ENCODE assay signal across 17 cellular contexts in genomic region chr22:38731703-38732161, GRCh38. TPM values are rescaled to one million over a fixed set of nuclear protein-coding genes. Genes with fewer than 3 reads are reported as not detected.
A peak's percentile ranks its signal among the peaks of the same experiment; 100 is the strongest.
DNase-seq lines count a peak whose midpoint lies in the region; ATAC-seq, FAIRE-seq and TF ChIP-seq lines count a peak whose summit lies in the region.
"Had no signal": no experiment of that assay in that cellular context is flagged by ENCODE, and none has a peak within 500 bp of the region (broad histone marks: within the 10 kb centered on the region; RNA-seq: fewer than 3 reads in every experiment).

No MANE protein-coding gene starts in this region.

- no peak overlapping the region for H3K4me3 Mint-ChIP-seq in activated CD4-positive, alpha-beta T cell treated with anti-CD3 and anti-CD28 coated beads, Interleukin-2, amount 10 ng/mL, durations not matched to agents 24 days and 14 days
- H3K4me3 Mint-ChIP-seq in activated CD4-positive, alpha-beta memory T cell treated with anti-CD3 and anti-CD28 coated beads for 36 hours = no peak overlapping the region
- no peak overlapping the region for H3K4me3 Mint-ChIP-seq in GM23338

- H4K20me1 ChIP-seq in HepG2 (ENCODE audit: insufficient read depth, low read length) (peaks cover 11% of the 10 kb centered on the region; the same call in 1 of the 2 replicates), GM23338 (replicated peaks; ENCODE audit: insufficient read depth) (peaks cover 11% of the 10 kb centered on the region)

- WGBS in HepG2 (ENCODE audit: low lambda C conversion rate) = 100% methylated on average over 6 of the region's 6 CpGs
- WGBS in stomach, 5 donors = 73 to 79% (median 77%) methylated on average over 5 to 6 of the region's 6 CpGs

- CTCF ChIA-PET in activated CD4-positive, alpha-beta memory T cell treated with anti-CD3 and anti-CD28 coated beads for 36 hours (lab: Charles Lee) = interaction anchor here (1.2 to 4.5 kb wide), 6 partner anchors 8 to 112 kb away, joined by 4 to 33 read pairs (median 10); partner anchors contain the start of gene NPTXR
- CTCF ChIA-PET in HepG2 (lab: Yijun Ruan, JAX; ENCODE audit: low intra/inter-chr PET ratio, low total read pairs) = no interaction called here

- FAIRE-seq in HepG2 (lab: Jason Lieb, UNC) = no peak
- FAIRE-seq: A549, H1 had no signal

- H3K9me3 ChIP-seq in HepG2 (ENCODE audit: low read length) = no peaks in the 10 kb centered on the region
- H3K9me3 ChIP-seq in stomach = no peaks in the 10 kb centered on the region
- H3K9me3 ChIP-seq in BE2C = no peaks in the 10 kb centered on the region
- H3K9me3 ChIP-seq: A549, MG63, upper lobe of left lung had no signal

- H3K79me2 ChIP-seq in HepG2 (ENCODE audit: insufficient read depth, low read length) (no peaks in the 10 kb centered on the region), GM23338 (replicated peaks; ENCODE audit: insufficient read depth) (no peaks in the 10 kb centered on the region)

- BruUV-seq in HepG2 (replicated peaks; lab: Mats Ljungman, UMichigan) = no TSS peak

- no peak overlapping the region for H3K9ac ChIP-seq in HepG2 (ENCODE audit: insufficient read depth, low read depth, low read length)

- peaks cover 65% of the 10 kb centered on the region for H3K36me3 Mint-ChIP-seq in activated CD4-positive, alpha-beta T cell treated with anti-CD3 and anti-CD28 coated beads, Interleukin-2, amount 10 ng/mL, durations not matched to agents 24 days and 14 days (ENCODE audit: low read depth)
- peaks cover 53% of the 10 kb centered on the region for H3K36me3 Mint-ChIP-seq in activated CD4-positive, alpha-beta memory T cell treated with anti-CD3 and anti-CD28 coated beads for 36 hours
- H3K36me3 Mint-ChIP-seq in GM23338 (ENCODE audit: low read depth) = peaks cover 63% of the 10 kb centered on the region

- no peak for TF ChIP-seq RAD21 in HepG2 (CRISPR knock-in tag; IDR thresholded peaks at IDR 0.05)

- no peaks in the 10 kb centered on the region for H3K9me2 ChIP-seq in GM23338 (ENCODE audit: insufficient read depth)

- H3K27ac ChIP-seq in HepG2 (ENCODE audit: extremely low read length, insufficient read depth, low read length) (no peak overlapping the region), stomach (peak overlapping the region; percentile 48 to 83 (median 71)), GM23338 (ENCODE audit: low read depth) (no peak overlapping the region)
- H3K27ac ChIP-seq: A549, PC-9 had no signal

- H3K4me1 Mint-ChIP-seq in activated CD4-positive, alpha-beta T cell treated with anti-CD3 and anti-CD28 coated beads, Interleukin-2, amount 10 ng/mL, durations not matched to agents 24 days and 14 days = peaks cover 23% of the 10 kb centered on the region
- H3K4me1 Mint-ChIP-seq in activated CD4-positive, alpha-beta memory T cell treated with anti-CD3 and anti-CD28 coated beads for 36 hours (ENCODE audit: low read depth) = peaks cover 27% of the 10 kb centered on the region
- peaks cover 6% of the 10 kb centered on the region; the same call in 2 of the 3 replicates for H3K4me1 Mint-ChIP-seq in GM23338

- POLR2A ChIA-PET in activated CD4-positive, alpha-beta memory T cell treated with anti-CD3 and anti-CD28 coated beads for 36 hours (lab: Charles Lee) = interaction anchor here (0.8 kb wide), 1 partner anchor 20 kb away, joined by 3 read pairs; no protein-coding TSS in a partner anchor
- POLR2A ChIA-PET in HepG2 (lab: Yijun Ruan, JAX) = interaction anchor here (1.2 to 3.4 kb wide), 3 partner anchors 15 to 34 kb away, joined by 4 to 22 read pairs (median 8); partner anchors contain the start of gene GTPBP1

- in situ Hi-C loops in HepG2 (cut with HindIII; ENCODE audit: extremely low pct_ligation_motif_present, low pct_unique_long_range_greater_than_20kb) = no loop called here

- H3K36me3 ChIP-seq in HepG2 (replicated peaks in 1 of 2; ENCODE audit: control insufficient read depth in 1 of 2, insufficient read depth in 2 of 2, low read length in 2 of 2) (peaks cover 24 to 52% of the 10 kb centered on the region in 2 experiments), stomach (peaks cover 67 to 95% (median 84%) of the 10 kb centered on the region in 4 donors), BE2C (peaks cover 79% of the 10 kb centered on the region), GM23338 (ENCODE audit: insufficient read depth) (peaks cover 14% of the 10 kb centered on the region; the same call in 1 of the 2 replicates)

- H3K4me2 ChIP-seq in HepG2 (ENCODE audit: low read depth, low read length) (no peak overlapping the region), GM23338 (no peak overlapping the region)
- H3K4me2 ChIP-seq: A549, PC-9 had no signal

- peak overlapping the region; percentile 48 for H3K27ac Mint-ChIP-seq in activated CD4-positive, alpha-beta T cell treated with anti-CD3 and anti-CD28 coated beads, Interleukin-2, amount 10 ng/mL, durations not matched to agents 24 days and 14 days
- H3K27ac Mint-ChIP-seq in activated CD4-positive, alpha-beta memory T cell treated with anti-CD3 and anti-CD28 coated beads for 36 hours = peak overlapping the region; percentile 49
- H3K27ac Mint-ChIP-seq in GM23338 = no peak overlapping the region

- H3F3A ChIP-seq in GM23338 (replicated peaks; ENCODE audit: low read depth) = 0 out of 2 replicates have a peak, but pooled peaks cover 4% of the 10 kb centered on the region

- intact Hi-C loops in activated CD4-positive, alpha-beta T cell treated with anti-CD3 and anti-CD28 coated beads, Interleukin-2, amount 10 ng/mL, durations not matched to agents 24 days and 14 days (cut with micrococcal nuclease) = no loop called here
- intact Hi-C loops in activated CD4-positive, alpha-beta memory T cell treated with anti-CD3 and anti-CD28 coated beads for 36 hours (cut with micrococcal nuclease) = no loop called here
- intact Hi-C loops in HepG2 (cut with micrococcal nuclease; ENCODE audit: unreplicated experiment) = no loop called here
- intact Hi-C loops in stomach (cut with DNase I; ENCODE audit: low total_unique reads) = no loop called here

- no peak for ATAC-seq in HepG2
- no peak for ATAC-seq in GM23338

- H3K4me1 ChIP-seq in HepG2 (ENCODE audit: insufficient read depth, low read length) (peaks cover 34% of the 10 kb centered on the region), stomach (peaks cover 49 to 56% (median 51%) of the 10 kb centered on the region in 4 donors), BE2C (peaks cover 5% of the 10 kb centered on the region; the same call in 1 of the 2 replicates), GM23338 (ENCODE audit: insufficient read depth) (no peaks in the 10 kb centered on the region)
- H3K4me1 ChIP-seq: A549 had no signal

- TF ChIP-seq POLR2A in HepG2 (IDR thresholded peaks at IDR 0.05; ENCODE audit: insufficient read depth in 1 of 2, low read depth in 2 of 2, low read length in 2 of 2) (no peak), stomach (IDR thresholded peaks at IDR 0.05) (no peak)

- H2AFZ ChIP-seq in HepG2 (ENCODE audit: low read length) (no peak overlapping the region), GM23338 (no peak overlapping the region)
- H2AFZ ChIP-seq: PC-9 had no signal

- H3K27me3 ChIP-seq in HepG2 (ENCODE audit: control insufficient read depth in 1 of 2, insufficient read depth in 2 of 2, low read length in 2 of 2) (no peaks in the 10 kb centered on the region; a peak in 1 of 5 replicates), stomach (no peaks in the 10 kb centered on the region), BE2C (no peaks in the 10 kb centered on the region), GM23338 (ENCODE audit: insufficient read depth) (no peaks in the 10 kb centered on the region)
- H3K27me3 ChIP-seq: MG63, upper lobe of left lung had no signal

- no peak overlapping the region for H3K4me3 ChIP-seq in HepG2 (replicated peaks in 1 of 3; ENCODE audit: insufficient read depth in 1 of 3, low read depth in 2 of 3, low read length in 3 of 3)
- no peak overlapping the region for H3K4me3 ChIP-seq in stomach
- H3K4me3 ChIP-seq in BE2C (ENCODE audit: low read depth, low read length) = no peak overlapping the region
- no peak overlapping the region for H3K4me3 ChIP-seq in GM23338
- H3K4me3 ChIP-seq: A549, MG63, PC-9, upper lobe of left lung had no signal

- TF ChIP-seq EP300 in HepG2 (IDR thresholded peaks at IDR 0.05; ENCODE audit: low read depth in 2 of 2, low read length in 2 of 2) (no peak), HepG2 (CRISPR knock-in tag; IDR thresholded peaks at IDR 0.05; ENCODE audit: borderline replicate concordance) (no peak), stomach (IDR thresholded peaks at IDR 0.05) (no peak)

- no peaks in the 10 kb centered on the region for H3K9me3 Mint-ChIP-seq in activated CD4-positive, alpha-beta T cell treated with anti-CD3 and anti-CD28 coated beads, Interleukin-2, amount 10 ng/mL, durations not matched to agents 24 days and 14 days
- no peaks in the 10 kb centered on the region for H3K9me3 Mint-ChIP-seq in activated CD4-positive, alpha-beta memory T cell treated with anti-CD3 and anti-CD28 coated beads for 36 hours
- no peaks in the 10 kb centered on the region for H3K9me3 Mint-ChIP-seq in GM23338

- TF ChIP-seq CTCF in HepG2 (CRISPR knock-in tag; IDR thresholded peaks at IDR 0.05) (no peak), stomach (IDR thresholded peaks at IDR 0.05) (no peak), BE2C (IDR thresholded peaks at IDR 0.05; ENCODE audit: low read depth, low read length) (no peak), GM23338 (conservative IDR thresholded peaks at IDR 0.05; ENCODE audit: low read depth in 2 of 2) (no peak)

- no peak for DNase-seq in activated CD4-positive, alpha-beta T cell treated with anti-CD3 and anti-CD28 coated beads, Interleukin-2, amount 10 ng/mL, durations not matched to agents 24 days and 14 days
- no peak for DNase-seq in activated CD4-positive, alpha-beta T cell treated with anti-CD3 and anti-CD28 coated beads for 1 hour
- DNase-seq in activated CD4-positive, alpha-beta memory T cell treated with anti-CD3 and anti-CD28 coated beads for 36 hours = no peak
- DNase-seq in HepG2 (ENCODE audit: low spot score) (no peak), stomach (no peak), BE2C (no peak), RKO (ENCODE audit: low spot score) (no peak), GM23338 (ENCODE audit: low spot score) (no peak)
- DNase-seq: activated CD8-positive, alpha-beta memory T cell treated with anti-CD3 and anti-CD28 coated beads for 24 hours; amniotic stem cell; DMS79 treated with DMSO at 0.1 percent for 48 hours; effector memory CD4-positive, alpha-beta T cell; MG63; PC-9 had no signal

- no peaks in the 10 kb centered on the region for H3K27me3 Mint-ChIP-seq in activated CD4-positive, alpha-beta T cell treated with anti-CD3 and anti-CD28 coated beads, Interleukin-2, amount 10 ng/mL, durations not matched to agents 24 days and 14 days
- H3K27me3 Mint-ChIP-seq in activated CD4-positive, alpha-beta memory T cell treated with anti-CD3 and anti-CD28 coated beads for 36 hours = no peaks in the 10 kb centered on the region
- H3K27me3 Mint-ChIP-seq in GM23338 (ENCODE audit: insufficient read depth, low read depth, poor library complexity) = peaks cover 19% of the 10 kb centered on the region

RNA-seq across cellular contexts. Expression of gene SUN2, which starts 24.1 kb away (rescaled TPM):
- total RNA-seq in activated CD4-positive, alpha-beta T cell treated with anti-CD3 and anti-CD28 coated beads, Interleukin-2, amount 10 ng/mL, durations not matched to agents 24 days and 14 days = 124 and 128 TPM in 2 replicates
- total RNA-seq in activated CD4-positive, alpha-beta memory T cell treated with anti-CD3 and anti-CD28 coated beads for 36 hours = 100 to 1,000 TPM; 159 to 168 TPM
- total RNA-seq in HepG2 (2016; rRNA removed; fragmentation: Illumina TruSeq; extraction: Trizol) = 18.2 and 45.6 TPM in 2 replicates
- 7.7 and 8.7 TPM in 2 replicates for total RNA-seq in HepG2 (2016; cell fraction: cytosol; rRNA removed; fragmentation: Illumina TruSeq; extraction: Trizol; ENCODE audit: low read depth)
- total RNA-seq in HepG2 (2016; cell fraction: insoluble cytoplasmic fraction; rRNA removed; fragmentation: Illumina TruSeq; extraction: Trizol) = 15.8 and 46.5 TPM in 2 replicates
- 8.0 and 10.1 TPM in 2 replicates for total RNA-seq in HepG2 (2016; cell fraction: membrane; rRNA removed; fragmentation: Illumina TruSeq; extraction: Trizol)
- total RNA-seq in HepG2 (2016; cell fraction: nucleus; rRNA removed; fragmentation: Illumina TruSeq; extraction: Trizol) = 45.0 and 55.0 TPM in 2 replicates
- polyA plus RNA-seq in HepG2 (2011; rRNA removed) = 56.6 and 94.4 TPM in 2 replicates
- polyA plus RNA-seq in HepG2 (2011; cell fraction: cytosol; rRNA removed) = 56.4 and 70.2 TPM in 2 replicates
- 131 and 136 TPM in 2 replicates for polyA plus RNA-seq in HepG2 (2011; cell fraction: nucleus; rRNA removed)
- polyA plus RNA-seq in HepG2 (2012) = 54.3 and 62.5 TPM in 2 replicates
- 1.7 and 2.0 TPM in 2 replicates for polyA plus RNA-seq in HepG2 (2016; cell fraction: cytosol; fragmentation: Illumina TruSeq; extraction: Trizol; ENCODE audit: low read depth)
- polyA plus RNA-seq in HepG2 (2016; cell fraction: insoluble cytoplasmic fraction; fragmentation: Illumina TruSeq; extraction: Trizol; ENCODE audit: low read depth) = 13.1 and 15.6 TPM in 2 replicates
- polyA plus RNA-seq in HepG2 (2016; cell fraction: membrane; fragmentation: Illumina TruSeq; extraction: Trizol; ENCODE audit: low read depth) = 2.6 and 3.3 TPM in 2 replicates
- 64.6 and 66.8 TPM in 2 replicates for polyA plus RNA-seq in HepG2 (2016; cell fraction: nucleus; fragmentation: Illumina TruSeq; extraction: Trizol; ENCODE audit: insufficient read depth, low read depth)
- 70.8 and 210 TPM in 2 replicates for polyA minus RNA-seq in HepG2 (2011; rRNA and poly(A)+ RNA removed; ENCODE audit: low replicate concordance)
- polyA minus RNA-seq in HepG2 (2011; cell fraction: cytosol; rRNA and poly(A)+ RNA removed) = 64.5 and 71.6 TPM in 2 replicates
- polyA minus RNA-seq in HepG2 (2011; cell fraction: nucleus; rRNA and poly(A)+ RNA removed) = 46.5 and 51.3 TPM in 2 replicates
- total RNA-seq in stomach = 100 to 1,000 TPM; 108 to 387 (median 142) TPM
- 10 to 100 TPM; 25.3 to 51.8 (median 26.4) TPM for polyA plus RNA-seq in stomach
- 68.5 TPM for polyA plus RNA-seq in BE2C (2012; ENCODE audit: insufficient read depth, insufficient read length, low read depth)
- 12.6 and 17.6 TPM in 2 replicates for total RNA-seq in GM23338 (2014; rRNA removed; shearing (Covaris generic))
- polyA plus RNA-seq in GM23338 (2016; fragmentation: Nextera tagmentation; extraction: Ambion mirVana) = 7.2 and 8.2 TPM in 2 replicates

RNA-seq across cellular contexts. Expression of gene GTPBP1, which starts 26.0 kb away (rescaled TPM):
- total RNA-seq in activated CD4-positive, alpha-beta T cell treated with anti-CD3 and anti-CD28 coated beads, Interleukin-2, amount 10 ng/mL, durations not matched to agents 24 days and 14 days = 102 and 103 TPM in 2 replicates
- total RNA-seq in activated CD4-positive, alpha-beta memory T cell treated with anti-CD3 and anti-CD28 coated beads for 36 hours = 10 to 100 TPM; 95.4 to 98.1 TPM
- 22.3 and 24.6 TPM in 2 replicates for total RNA-seq in HepG2 (2016; rRNA removed; fragmentation: Illumina TruSeq; extraction: Trizol)
- 9.4 and 11.9 TPM in 2 replicates for total RNA-seq in HepG2 (2016; cell fraction: cytosol; rRNA removed; fragmentation: Illumina TruSeq; extraction: Trizol; ENCODE audit: low read depth)
- 22.2 and 23.5 TPM in 2 replicates for total RNA-seq in HepG2 (2016; cell fraction: insoluble cytoplasmic fraction; rRNA removed; fragmentation: Illumina TruSeq; extraction: Trizol)
- 10.5 and 13.9 TPM in 2 replicates for total RNA-seq in HepG2 (2016; cell fraction: membrane; rRNA removed; fragmentation: Illumina TruSeq; extraction: Trizol)
- 28.5 and 30.6 TPM in 2 replicates for total RNA-seq in HepG2 (2016; cell fraction: nucleus; rRNA removed; fragmentation: Illumina TruSeq; extraction: Trizol)
- 27.0 and 34.6 TPM in 2 replicates for polyA plus RNA-seq in HepG2 (2011; rRNA removed)
- polyA plus RNA-seq in HepG2 (2011; cell fraction: cytosol; rRNA removed) = 12.2 TPM in 2 replicates
- 95.6 and 97.7 TPM in 2 replicates for polyA plus RNA-seq in HepG2 (2011; cell fraction: nucleus; rRNA removed)
- polyA plus RNA-seq in HepG2 (2012) = 27.1 and 32.6 TPM in 2 replicates
- 1.9 and 2.1 TPM in 2 replicates for polyA plus RNA-seq in HepG2 (2016; cell fraction: cytosol; fragmentation: Illumina TruSeq; extraction: Trizol; ENCODE audit: low read depth)
- 11.2 and 13.8 TPM in 2 replicates for polyA plus RNA-seq in HepG2 (2016; cell fraction: insoluble cytoplasmic fraction; fragmentation: Illumina TruSeq; extraction: Trizol; ENCODE audit: low read depth)
- polyA plus RNA-seq in HepG2 (2016; cell fraction: membrane; fragmentation: Illumina TruSeq; extraction: Trizol; ENCODE audit: low read depth) = 4.8 and 5.6 TPM in 2 replicates
- polyA plus RNA-seq in HepG2 (2016; cell fraction: nucleus; fragmentation: Illumina TruSeq; extraction: Trizol; ENCODE audit: insufficient read depth, low read depth) = 23.2 and 23.4 TPM in 2 replicates
- 58.7 and 59.1 TPM in 2 replicates for polyA minus RNA-seq in HepG2 (2011; rRNA and poly(A)+ RNA removed; ENCODE audit: low replicate concordance)
- polyA minus RNA-seq in HepG2 (2011; cell fraction: cytosol; rRNA and poly(A)+ RNA removed) = 15.1 and 17.8 TPM in 2 replicates
- polyA minus RNA-seq in HepG2 (2011; cell fraction: nucleus; rRNA and poly(A)+ RNA removed) = 81.0 and 88.9 TPM in 2 replicates
- total RNA-seq in stomach = 100 to 1,000 TPM in 1 of 5 donors, 10 to 100 TPM in 4; 23.8 to 199 (median 41.6) TPM
- 10 to 100 TPM in 2 of 3 donors, 1 to 10 TPM in 1; 9.2 to 18.6 (median 11.0) TPM for polyA plus RNA-seq in stomach
- polyA plus RNA-seq in BE2C (2012; ENCODE audit: insufficient read depth, insufficient read length, low read depth) = 60.1 TPM
- 79.9 and 88.4 TPM in 2 replicates for total RNA-seq in GM23338 (2014; rRNA removed; shearing (Covaris generic))
- 27.2 and 31.0 TPM in 2 replicates for polyA plus RNA-seq in GM23338 (2016; fragmentation: Nextera tagmentation; extraction: Ambion mirVana)

RNA-seq across cellular contexts. Expression of gene JOSD1, which starts 31.0 kb away (rescaled TPM):
- total RNA-seq in activated CD4-positive, alpha-beta T cell treated with anti-CD3 and anti-CD28 coated beads, Interleukin-2, amount 10 ng/mL, durations not matched to agents 24 days and 14 days = 90.4 and 93.8 TPM in 2 replicates
- 10 to 100 TPM; 71.8 to 78.4 TPM for total RNA-seq in activated CD4-positive, alpha-beta memory T cell treated with anti-CD3 and anti-CD28 coated beads for 36 hours
- 30.6 and 31.7 TPM in 2 replicates for total RNA-seq in HepG2 (2016; rRNA removed; fragmentation: Illumina TruSeq; extraction: Trizol)
- 8.1 and 9.2 TPM in 2 replicates for total RNA-seq in HepG2 (2016; cell fraction: cytosol; rRNA removed; fragmentation: Illumina TruSeq; extraction: Trizol; ENCODE audit: low read depth)
- 26.6 and 29.1 TPM in 2 replicates for total RNA-seq in HepG2 (2016; cell fraction: insoluble cytoplasmic fraction; rRNA removed; fragmentation: Illumina TruSeq; extraction: Trizol)
- 33.4 and 36.1 TPM in 2 replicates for total RNA-seq in HepG2 (2016; cell fraction: membrane; rRNA removed; fragmentation: Illumina TruSeq; extraction: Trizol)
- total RNA-seq in HepG2 (2016; cell fraction: nucleus; rRNA removed; fragmentation: Illumina TruSeq; extraction: Trizol) = 17.6 and 22.7 TPM in 2 replicates
- polyA plus RNA-seq in HepG2 (2011; rRNA removed) = 38.4 and 44.5 TPM in 2 replicates
- polyA plus RNA-seq in HepG2 (2011; cell fraction: cytosol; rRNA removed) = 39.7 and 45.2 TPM in 2 replicates
- polyA plus RNA-seq in HepG2 (2011; cell fraction: nucleus; rRNA removed) = 36.9 and 44.6 TPM in 2 replicates
- polyA plus RNA-seq in HepG2 (2012) = 28.7 and 33.3 TPM in 2 replicates
- polyA plus RNA-seq in HepG2 (2016; cell fraction: cytosol; fragmentation: Illumina TruSeq; extraction: Trizol; ENCODE audit: low read depth) = 7.4 and 8.3 TPM in 2 replicates
- 28.7 and 31.1 TPM in 2 replicates for polyA plus RNA-seq in HepG2 (2016; cell fraction: insoluble cytoplasmic fraction; fragmentation: Illumina TruSeq; extraction: Trizol; ENCODE audit: low read depth)
- 21.8 and 25.8 TPM in 2 replicates for polyA plus RNA-seq in HepG2 (2016; cell fraction: membrane; fragmentation: Illumina TruSeq; extraction: Trizol; ENCODE audit: low read depth)
- 40.7 and 49.6 TPM in 2 replicates for polyA plus RNA-seq in HepG2 (2016; cell fraction: nucleus; fragmentation: Illumina TruSeq; extraction: Trizol; ENCODE audit: insufficient read depth, low read depth)
- 51.9 and 81.6 TPM in 2 replicates for polyA minus RNA-seq in HepG2 (2011; rRNA and poly(A)+ RNA removed; ENCODE audit: low replicate concordance)
- 20.5 and 24.2 TPM in 2 replicates for polyA minus RNA-seq in HepG2 (2011; cell fraction: cytosol; rRNA and poly(A)+ RNA removed)
- polyA minus RNA-seq in HepG2 (2011; cell fraction: nucleus; rRNA and poly(A)+ RNA removed) = 25.5 and 25.6 TPM in 2 replicates
- 10 to 100 TPM; 21.0 to 66.1 (median 35.7) TPM for total RNA-seq in stomach
- polyA plus RNA-seq in stomach = 10 to 100 TPM; 17.9 to 45.1 (median 20.8) TPM
- 57.1 TPM for polyA plus RNA-seq in BE2C (2012; ENCODE audit: insufficient read depth, insufficient read length, low read depth)
- 16.1 and 19.7 TPM in 2 replicates for total RNA-seq in GM23338 (2014; rRNA removed; shearing (Covaris generic))
- polyA plus RNA-seq in GM23338 (2016; fragmentation: Nextera tagmentation; extraction: Ambion mirVana) = 4.6 and 5.5 TPM in 2 replicates

RNA-seq across cellular contexts. Expression of gene TOMM22, which starts 50.0 kb away (rescaled TPM):
- 169 and 172 TPM in 2 replicates for total RNA-seq in activated CD4-positive, alpha-beta T cell treated with anti-CD3 and anti-CD28 coated beads, Interleukin-2, amount 10 ng/mL, durations not matched to agents 24 days and 14 days
- 100 to 1,000 TPM; 122 to 128 TPM for total RNA-seq in activated CD4-positive, alpha-beta memory T cell treated with anti-CD3 and anti-CD28 coated beads for 36 hours
- total RNA-seq in HepG2 (2016; rRNA removed; fragmentation: Illumina TruSeq; extraction: Trizol) = 118 and 143 TPM in 2 replicates
- 46.5 and 54.3 TPM in 2 replicates for total RNA-seq in HepG2 (2016; cell fraction: cytosol; rRNA removed; fragmentation: Illumina TruSeq; extraction: Trizol; ENCODE audit: low read depth)
- total RNA-seq in HepG2 (2016; cell fraction: insoluble cytoplasmic fraction; rRNA removed; fragmentation: Illumina TruSeq; extraction: Trizol) = 112 and 138 TPM in 2 replicates
- total RNA-seq in HepG2 (2016; cell fraction: membrane; rRNA removed; fragmentation: Illumina TruSeq; extraction: Trizol) = 120 and 127 TPM in 2 replicates
- 42.3 and 47.4 TPM in 2 replicates for total RNA-seq in HepG2 (2016; cell fraction: nucleus; rRNA removed; fragmentation: Illumina TruSeq; extraction: Trizol)
- polyA plus RNA-seq in HepG2 (2011; rRNA removed) = 37.3 and 46.9 TPM in 2 replicates
- 27.5 and 46.2 TPM in 2 replicates for polyA plus RNA-seq in HepG2 (2011; cell fraction: cytosol; rRNA removed)
- polyA plus RNA-seq in HepG2 (2011; cell fraction: nucleus; rRNA removed) = 8.9 and 10.9 TPM in 2 replicates
- polyA plus RNA-seq in HepG2 (2012) = 46.1 and 62.9 TPM in 2 replicates
- polyA plus RNA-seq in HepG2 (2016; cell fraction: cytosol; fragmentation: Illumina TruSeq; extraction: Trizol; ENCODE audit: low read depth) = 63.6 and 70.9 TPM in 2 replicates
- polyA plus RNA-seq in HepG2 (2016; cell fraction: insoluble cytoplasmic fraction; fragmentation: Illumina TruSeq; extraction: Trizol; ENCODE audit: low read depth) = 161 and 162 TPM in 2 replicates
- polyA plus RNA-seq in HepG2 (2016; cell fraction: membrane; fragmentation: Illumina TruSeq; extraction: Trizol; ENCODE audit: low read depth) = 126 and 148 TPM in 2 replicates
- polyA plus RNA-seq in HepG2 (2016; cell fraction: nucleus; fragmentation: Illumina TruSeq; extraction: Trizol; ENCODE audit: insufficient read depth, low read depth) = 85.7 and 87.7 TPM in 2 replicates
- 34.4 and 37.5 TPM in 2 replicates for polyA minus RNA-seq in HepG2 (2011; rRNA and poly(A)+ RNA removed; ENCODE audit: low replicate concordance)
- 28.1 and 28.5 TPM in 2 replicates for polyA minus RNA-seq in HepG2 (2011; cell fraction: cytosol; rRNA and poly(A)+ RNA removed)
- polyA minus RNA-seq in HepG2 (2011; cell fraction: nucleus; rRNA and poly(A)+ RNA removed) = 11.8 and 15.4 TPM in 2 replicates
- 10 to 100 TPM; 22.6 to 66.5 (median 26.1) TPM for total RNA-seq in stomach
- polyA plus RNA-seq in stomach = 10 to 100 TPM; 31.5 to 58.2 (median 43.3) TPM
- 243 TPM for polyA plus RNA-seq in BE2C (2012; ENCODE audit: insufficient read depth, insufficient read length, low read depth)
- total RNA-seq in GM23338 (2014; rRNA removed; shearing (Covaris generic)) = 84.0 and 87.0 TPM in 2 replicates
- polyA plus RNA-seq in GM23338 (2016; fragmentation: Nextera tagmentation; extraction: Ambion mirVana) = 125 and 131 TPM in 2 replicates

Comparison
In these comparisons a context has a peak if more than half of its experiments do, and no peak if none do; other contexts are left out.
1. H3K27ac ChIP-seq: peak in stomach (5 of 5); none in HepG2 (single experiment) and GM23338 (single experiment).